6 cellular contexts compared by ENCODE assay signal in genomic region chr12:14032191-14032590, GRCh38. TPM values are rescaled to one million over a fixed set of nuclear protein-coding genes. Genes with fewer than 3 reads are reported as not detected.
"Had no signal": no experiment of that assay in that cellular context is flagged by ENCODE, and none has a peak within 500 bp of the region (broad histone marks: within the 10 kb centered on the region; RNA-seq: fewer than 3 reads in every experiment).

No MANE protein-coding gene starts in this region.

RNA-seq across cellular contexts. Expression of gene GRIN2B, which starts 50.8 kb away (rescaled TPM):
- total RNA-seq: left lobe of liver; lung microvascular endothelial cell; naive thymus-derived CD4-positive, alpha-beta T cell had no signal
- polyA plus RNA-seq: immature natural killer cell; keratinocyte; mammary epithelial cell; naive thymus-derived CD4-positive, alpha-beta T cell had no signal
